12 cellular contexts compared by ENCODE assay signal in genomic region chr14:99037777-99038176, GRCh38.
DNase-seq lines count a peak whose midpoint lies in the region; ATAC-seq and TF ChIP-seq lines count a peak whose summit lies in the region.
"Had no signal": no experiment of that assay in that cellular context is flagged by ENCODE, and none has a peak within 500 bp of the region (broad histone marks: within the 10 kb centered on the region; RNA-seq: fewer than 3 reads in every experiment).

No MANE protein-coding gene starts in this region.

- no peak overlapping the region for H2BK120ac ChIP-seq in mesendoderm (ENCODE audit: low read depth, low read length)

- H3K23ac ChIP-seq in mesendoderm (ENCODE audit: low read length), result no peak overlapping the region

- no TSS peak for BruUV-seq in PC-9 (replicated peaks; lab: Mats Ljungman, UMichigan)

- H2BK5ac ChIP-seq in mesendoderm (ENCODE audit: low read length), result no peak overlapping the region

- no peak overlapping the region for H2BK15ac ChIP-seq in mesendoderm (replicated peaks; ENCODE audit: low read depth)

- no peaks in the 10 kb centered on the region for H3K79me1 ChIP-seq in mesendoderm (ENCODE audit: low read length)

- H3K4ac ChIP-seq in mesendoderm (ENCODE audit: low read depth, low read length), result no peak overlapping the region

- no peaks in the 10 kb centered on the region for H3K27me3 ChIP-seq in BLaER1 treated with 17β-estradiol and CSF1 and Interleukin-3, amounts not matched to agents 10 nM and 100 nM
- H3K27me3 ChIP-seq in HL-60 (ENCODE audit: insufficient read depth, poor library complexity, severe bottlenecking) (no peaks in the 10 kb centered on the region), mesendoderm (ENCODE audit: insufficient read depth, low read length, poor library complexity) (no peaks in the 10 kb centered on the region), PC-9 (ENCODE audit: insufficient read depth, low read depth) (peaks cover 27% of the 10 kb centered on the region)
- H3K27me3 ChIP-seq: SJCRH30 had no signal

- H3K4me2 ChIP-seq in BLaER1 treated with 17β-estradiol and CSF1 and Interleukin-3, amounts not matched to agents 10 nM and 100 nM, result peak overlapping the region; percentile 72 to 99 (median 89)
- H3K4me2 ChIP-seq in mesendoderm (ENCODE audit: low read length) (no peak overlapping the region), PC-9 (no peak overlapping the region)

- H3K4me3 ChIP-seq in BLaER1 treated with 17β-estradiol and CSF1 and Interleukin-3, amounts not matched to agents 10 nM and 100 nM, result no peak overlapping the region
- H3K4me3 ChIP-seq in HL-60 (replicated peaks; ENCODE audit: insufficient read depth, low read length) (no peak overlapping the region), mesendoderm (ENCODE audit: low read length) (no peak overlapping the region), PC-9 (no peak overlapping the region)
- H3K4me3 ChIP-seq: SJCRH30 had no signal

- no peak overlapping the region for H4K5ac ChIP-seq in mesendoderm (ENCODE audit: low read length)

- no peaks in the 10 kb centered on the region for H3K9me2 ChIP-seq in PC-9 (ENCODE audit: insufficient read depth)

- intact Hi-C loops in PC-9 (cut with micrococcal nuclease; ENCODE audit: unreplicated experiment) (no loop called here), sciatic nerve (cut with DNase I) (no loop called here)

- peaks cover 66 to 81% (median 75%) of the 10 kb centered on the region in 10 experiments for H3K4me1 ChIP-seq in BLaER1 treated with 17β-estradiol and CSF1 and Interleukin-3, amounts not matched to agents 10 nM and 100 nM
- H3K4me1 ChIP-seq in mesendoderm (ENCODE audit: control insufficient read depth, low read depth, low read length) (peaks cover 3% of the 10 kb centered on the region), PC-9 (replicated peaks; ENCODE audit: insufficient read depth) (no peaks in the 10 kb centered on the region)

- POLR2A ChIA-PET in PC-9 (lab: Charles Lee; ENCODE audit: unreplicated experiment), result no interaction called here

- no peak for TF ChIP-seq CTCF in HL-60 (IDR thresholded peaks at IDR 0.05; ENCODE audit: insufficient read depth, low read length)
- 0 out of 2 replicates have a peak, but pooled peaks have one; percentile 8 for TF ChIP-seq CTCF in VCaP (conservative IDR thresholded peaks at IDR 0.05)
- TF ChIP-seq CTCF in PC-9 (conservative IDR thresholded peaks at IDR 0.05), result no peak

- no peak for ATAC-seq in sciatic nerve

- no peaks in the 10 kb centered on the region for H3F3A ChIP-seq in PC-9 (ENCODE audit: insufficient read depth, low read depth)

- H2AFZ ChIP-seq in PC-9, result no peak overlapping the region

- peak overlapping the region in 9 of 11 experiments; percentile 2 to 84 (median 68); a peak in 15 of 22 replicates for H3K27ac ChIP-seq in BLaER1 treated with 17β-estradiol and CSF1 and Interleukin-3, amounts not matched to agents 10 nM and 100 nM
- H3K27ac ChIP-seq in HL-60 (replicated peaks) (peak overlapping the region; percentile 86), VCaP (no peak overlapping the region), mesendoderm (ENCODE audit: low read depth, low read length) (no peak overlapping the region), PC-9 (no peak overlapping the region)
- H3K27ac ChIP-seq: SJCRH30 had no signal

- DNase-seq in HL-60 (ENCODE audit: low read depth in 1 of 2, low spot score in 1 of 2) (peak; percentile 14 to 32), mesendoderm (peak; percentile 46), PC-9 (no peak), GF-D8 (lab: John Stamatoyannopoulos, UW) (no peak), activated gamma-delta T cell (lab: John Stamatoyannopoulos, UW) (no peak), sciatic nerve (ENCODE audit: low spot score) (no peak)
- DNase-seq: hippocampal formation, NCI-H2029, NCI-H69 had no signal

- H3K56ac ChIP-seq in mesendoderm (ENCODE audit: low read length), result no peak overlapping the region

- WGBS in mesendoderm (ENCODE audit: extremely low coverage, insufficient coverage, low lambda C conversion rate), result no CpG with 5 or more reads among the region's 6 CpGs

- CTCF ChIA-PET in PC-9 (lab: Charles Lee), result no interaction called here

- peaks cover 5 to 21% (median 14%) of the 10 kb centered on the region in 11 experiments; a peak in 20 of 22 replicates for H3K9me3 ChIP-seq in BLaER1 treated with 17β-estradiol and CSF1 and Interleukin-3, amounts not matched to agents 10 nM and 100 nM (replicated peaks in 1 of 11)
- no peaks in the 10 kb centered on the region for H3K9me3 ChIP-seq in PC-9 (ENCODE audit: insufficient read depth, low read depth)
- H3K9me3 ChIP-seq: SJCRH30 had no signal

- no peak overlapping the region for H2AK5ac ChIP-seq in mesendoderm (ENCODE audit: low read length)

- H4K8ac ChIP-seq in mesendoderm (ENCODE audit: low read depth, low read length), result no peak overlapping the region

- H3K36me3 ChIP-seq in BLaER1 treated with 17β-estradiol and CSF1 and Interleukin-3, amounts not matched to agents 10 nM and 100 nM, result no peaks in the 10 kb centered on the region
- H3K36me3 ChIP-seq in mesendoderm (ENCODE audit: control insufficient read depth, insufficient read depth, low read length) (no peaks in the 10 kb centered on the region), PC-9 (ENCODE audit: low read depth) (no peaks in the 10 kb centered on the region)
- H3K36me3 ChIP-seq: SJCRH30 had no signal

- H3K9ac ChIP-seq in BLaER1 treated with 17β-estradiol and CSF1 and Interleukin-3, amounts not matched to agents 10 nM and 100 nM, result no peak overlapping the region
- H3K9ac ChIP-seq in mesendoderm (ENCODE audit: low read length), result no peak overlapping the region

- no peaks in the 10 kb centered on the region for H3K79me2 ChIP-seq in mesendoderm (ENCODE audit: control insufficient read depth, insufficient read depth, low read length)
- H3K79me2 ChIP-seq in PC-9 (ENCODE audit: low read depth), result no peaks in the 10 kb centered on the region

- H4K20me1 ChIP-seq in BLaER1 treated with 17β-estradiol and CSF1 and Interleukin-3, amounts not matched to agents 10 nM and 100 nM, result no peaks in the 10 kb centered on the region
- no peaks in the 10 kb centered on the region for H4K20me1 ChIP-seq in PC-9 (ENCODE audit: insufficient read depth)

- H3K18ac ChIP-seq in mesendoderm (ENCODE audit: low read length), result no peak overlapping the region

Comparison
In these comparisons a context has a peak if more than half of its experiments do, and no peak if none do; other contexts are left out.
1. H3K27ac ChIP-seq: peak in BLaER1 treated with 17β-estradiol and CSF1 and Interleukin-3, amounts not matched to agents 10 nM and 100 nM (9 of 11) and HL-60 (single experiment); none in VCaP (single experiment), mesendoderm (single experiment) and PC-9 (single experiment).
2. H3K4me2 ChIP-seq: peak in BLaER1 treated with 17β-estradiol and CSF1 and Interleukin-3, amounts not matched to agents 10 nM and 100 nM (11 of 11); none in mesendoderm (single experiment) and PC-9 (single experiment).
3. DNase-seq: peak in HL-60 (2 of 2) and mesendoderm (single experiment); none in PC-9 (0 of 2), GF-D8 (single experiment), activated gamma-delta T cell (single experiment) and sciatic nerve (single experiment).